Comparison of ENCODE assay signal across 18 cellular contexts in the genomic region with DNA sequence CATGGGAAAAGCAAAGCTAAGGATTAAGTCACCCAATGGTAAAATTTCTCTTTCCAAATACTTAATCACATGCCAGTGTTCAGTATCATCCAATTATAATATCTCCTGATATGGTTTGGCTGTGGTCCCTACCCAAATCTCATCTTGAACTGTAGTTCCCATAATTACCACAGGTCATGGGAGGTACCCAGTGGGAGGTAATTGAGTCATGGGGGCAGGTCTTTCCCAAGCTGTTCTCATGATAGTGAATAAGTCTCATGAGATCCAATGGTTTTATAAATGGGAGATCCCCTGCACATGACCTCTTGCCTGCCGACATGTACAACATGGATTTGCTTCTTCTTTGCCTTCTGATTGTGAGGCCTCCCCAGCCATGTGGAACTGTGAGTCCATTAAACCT. TPM values are rescaled to one million over a fixed set of nuclear protein-coding genes. Genes with fewer than 3 reads are reported as not detected.
DNase-seq lines count a peak whose midpoint lies in the region; TF ChIP-seq lines count a peak whose summit lies in the region.
"Had no signal": no experiment of that assay in that cellular context is flagged by ENCODE, and none has a peak within 500 bp of the region (broad histone marks: within the 10 kb centered on the region; RNA-seq: fewer than 3 reads in every experiment).

No MANE protein-coding gene starts in this region.

- intact Hi-C loops in head of caudate nucleus (cut with DNase I): no loop called here

- peak; percentile 19 for DNase-seq in Caki2 (ENCODE audit: low read depth)
- peak; percentile 17 for DNase-seq in OCI-M1 (lab: John Stamatoyannopoulos, UW)
- DNase-seq in choroid plexus epithelial cell (ENCODE audit: low read depth): peak; percentile 86
- peak; percentile 36 for DNase-seq in myocyte (ENCODE audit: low read depth)
- DNase-seq in head of caudate nucleus: no peak
- DNase-seq in hippocampal formation (lab: John Stamatoyannopoulos, UW): no peak
- no peak for DNase-seq in NCI-H1105 treated with DMSO at 0.1 percent for 48 hours (lab: John Stamatoyannopoulos, UW)
- DNase-seq: activated CD8-positive, alpha-beta T cell treated with anti-CD3 and anti-CD28 coated beads for 36 hours; activated effector memory CD4-positive, alpha-beta T cell treated with anti-CD3 and anti-CD28 coated beads, Interleukin-2, amount 50 U/mL, for 16 hours; C1 segment of cervical spinal cord; effector memory CD8-positive, alpha-beta T cell; glutamatergic neuron; MM.1S; NK-92 treated with Interleukin-12 subunit alpha and Interleukin-12 subunit beta, amount 100 ng/mL, for 24 hours; posterior cingulate gyrus; SJCRH30; testis had no signal

- no peak overlapping the region for H3K4me3 ChIP-seq in choroid plexus epithelial cell (ENCODE audit: low read depth, low read length)
- H3K4me3 ChIP-seq: cardiac muscle cell, SJCRH30, testis had no signal

- in situ Hi-C loops in Caki2 (cut with HindIII; ENCODE audit: low pct_unique_long_range_greater_than_20kb, low sequenced_read_pairs): no loop called here

- no peak for TF ChIP-seq CTCF in choroid plexus epithelial cell (conservative IDR thresholded peaks at IDR 0.05; ENCODE audit: low read depth, low read length)

RNA-seq across cellular contexts. Expression of a gene that starts 26.1 kb away (rescaled TPM):
- 12.6 and 29.7 TPM in 2 replicates for total RNA-seq in Caki2 (2014; rRNA removed; shearing (Covaris generic); ENCODE audit: low replicate concordance)
- total RNA-seq in myocyte: 1.7 and 4.9 TPM in 2 replicates
- polyA plus RNA-seq in myocyte (2012): 3.1 TPM

RNA-seq across cellular contexts. Expression of a gene that starts 30.0 kb away (rescaled TPM):
- 14.2 and 23.1 TPM in 2 replicates for total RNA-seq in Caki2 (2014; rRNA removed; shearing (Covaris generic); ENCODE audit: low replicate concordance)
- 18.9 and 24.5 TPM in 2 replicates for total RNA-seq in myocyte
- polyA plus RNA-seq in myocyte (2012): 18.9 TPM

RNA-seq across cellular contexts. Expression of a gene that starts 31.8 kb away (rescaled TPM):
- total RNA-seq in Caki2 (2014; rRNA removed; shearing (Covaris generic); ENCODE audit: low replicate concordance): 235 and 243 TPM in 2 replicates
- 178 and 182 TPM in 2 replicates for total RNA-seq in myocyte
- polyA plus RNA-seq in myocyte (2012): 139 TPM

Comparison
In these comparisons a context has a peak if more than half of its experiments do, and no peak if none do; other contexts are left out.
1. DNase-seq: peak in Caki2 (single experiment), OCI-M1 (single experiment), choroid plexus epithelial cell (single experiment) and myocyte (single experiment); none in head of caudate nucleus (0 of 42), hippocampal formation (0 of 2) and NCI-H1105 treated with DMSO at 0.1 percent for 48 hours (single experiment).